Comparison of ENCODE assay signal across 8 cellular contexts in genomic region chr6:148745926-148746325, GRCh38. TPM values are rescaled to one million over a fixed set of nuclear protein-coding genes. Genes with fewer than 3 reads are reported as not detected.
DNase-seq lines count a peak whose midpoint lies in the region; ATAC-seq, FAIRE-seq and TF ChIP-seq lines count a peak whose summit lies in the region.

No MANE protein-coding gene starts in this region.

- TF ChIP-seq POLR2A in right lobe of liver (IDR thresholded peaks at IDR 0.05): no peak
- TF ChIP-seq POLR2A in upper lobe of left lung (IDR thresholded peaks at IDR 0.05): no peak

- 10% methylated on average over 5 of the region's 6 CpGs for WGBS in right lobe of liver (ENCODE audit: insufficient coverage, low coverage, low lambda C conversion rate, missing lambda C conversion rate)
- 23 to 24% methylated on average over 5 to 6 of the region's 6 CpGs for WGBS in upper lobe of left lung, 2 donors

- peak overlapping the region; percentile 82 for H3K9ac ChIP-seq in astrocyte (ENCODE audit: low read length)

- H3K27ac Mint-ChIP-seq in activated T-cell treated with anti-CD3 and anti-CD28 coated beads, Interleukin-2, amount 50 U/mL, for 72 hours: peak overlapping the region; percentile 83
- no peak overlapping the region for H3K27ac Mint-ChIP-seq in astrocyte (ENCODE audit: unreplicated experiment)

- no peaks in the 10 kb centered on the region for H3K27me3 ChIP-seq in astrocyte (ENCODE audit: insufficient read depth, low read length)
- H3K27me3 ChIP-seq in right lobe of liver: peaks cover 0 to 6% of the 10 kb centered on the region in 2 donors
- peaks cover 0 to 15% (median 3%) of the 10 kb centered on the region in 4 donors for H3K27me3 ChIP-seq in upper lobe of left lung

- no peaks in the 10 kb centered on the region for H3K9me3 ChIP-seq in astrocyte (ENCODE audit: insufficient read depth, low read depth, low read length)
- no peaks in the 10 kb centered on the region for H3K9me3 ChIP-seq in right lobe of liver
- no peaks in the 10 kb centered on the region for H3K9me3 ChIP-seq in upper lobe of left lung

- H3K4me3 ChIP-seq in astrocyte (ENCODE audit: insufficient read depth, low read depth, low read length) (peak overlapping the region; percentile 65), right lobe of liver (peak overlapping the region; percentile 44 to 55 (median 45)), upper lobe of left lung (peak overlapping the region; percentile 31 to 86 (median 66))

- peak overlapping the region; percentile 90 for H3K4me2 ChIP-seq in astrocyte (ENCODE audit: low read length)

- DNase-seq in activated T-cell treated with anti-CD3 and anti-CD28 coated beads, Interleukin-2, amount 50 U/mL, for 72 hours: no peak
- no peak for DNase-seq in activated T-cell treated with anti-CD3 and anti-CD28 coated beads, Interleukin-2, amount 50 U/mL, for 1 hour
- no peak for DNase-seq in astrocyte (ENCODE audit: low read depth)
- no peak for DNase-seq in right lobe of liver
- DNase-seq in upper lobe of left lung: no peak
- no peak for DNase-seq in NCI-H2107 treated with DMSO at 0.1 percent for 48 hours (lab: John Stamatoyannopoulos, UW; ENCODE audit: unreplicated experiment)
- DNase-seq in superior temporal gyrus (ENCODE audit: extremely low spot score): no peak

- ATAC-seq in activated T-cell treated with anti-CD3 and anti-CD28 coated beads, Interleukin-2, amount 50 U/mL, for 72 hours (replicated peaks in 1 of 2): no peak
- ATAC-seq in right lobe of liver: no peak
- ATAC-seq in upper lobe of left lung (ENCODE audit: low FRiP score in 2 of 2): no peak
- no peak for ATAC-seq in HG02852 (IDR thresholded peaks at IDR 0.05; ENCODE audit: unreplicated experiment)

- TF ChIP-seq EP300 in upper lobe of left lung (IDR thresholded peaks at IDR 0.05): no peak

- no peak for FAIRE-seq in astrocyte (lab: Jason Lieb, UNC)

- peak overlapping the region; percentile 79 for H2AFZ ChIP-seq in astrocyte (ENCODE audit: low read depth, low read length)

- H3K4me1 Mint-ChIP-seq in activated T-cell treated with anti-CD3 and anti-CD28 coated beads, Interleukin-2, amount 50 U/mL, for 72 hours (ENCODE audit: low read depth): peaks cover 32% of the 10 kb centered on the region
- H3K4me1 Mint-ChIP-seq in astrocyte (ENCODE audit: low read depth, unreplicated experiment): peaks cover 9% of the 10 kb centered on the region

- peaks cover 63% of the 10 kb centered on the region for H3K27me3 Mint-ChIP-seq in activated T-cell treated with anti-CD3 and anti-CD28 coated beads, Interleukin-2, amount 50 U/mL, for 72 hours (ENCODE audit: low read depth)
- H3K27me3 Mint-ChIP-seq in astrocyte (ENCODE audit: low read depth, unreplicated experiment): peaks cover 8% of the 10 kb centered on the region

- H3K79me2 ChIP-seq in astrocyte (ENCODE audit: insufficient read depth, low read length): peaks cover 28% of the 10 kb centered on the region

- H3K4me1 ChIP-seq in astrocyte (ENCODE audit: insufficient read depth, low read length) (peaks cover 14% of the 10 kb centered on the region), right lobe of liver (peaks cover 0 to 14% (median 2%) of the 10 kb centered on the region in 4 donors), upper lobe of left lung (peaks cover 21 to 37% (median 27%) of the 10 kb centered on the region in 4 donors)

- intact Hi-C loops in right lobe of liver (cut with DNase I): loop anchor here in 1 of 2 donors (10.0 kb wide), 1 partner anchor 209 kb away; no protein-coding TSS in a partner anchor

- TF ChIP-seq CTCF in astrocyte (IDR thresholded peaks at IDR 0.05; ENCODE audit: insufficient read depth, low read depth, low read length) (no peak), right lobe of liver (IDR thresholded peaks at IDR 0.05) (no peak), upper lobe of left lung (IDR thresholded peaks at IDR 0.05) (no peak)

- no peaks in the 10 kb centered on the region for H3K9me3 Mint-ChIP-seq in activated T-cell treated with anti-CD3 and anti-CD28 coated beads, Interleukin-2, amount 50 U/mL, for 72 hours
- H3K9me3 Mint-ChIP-seq in astrocyte (ENCODE audit: unreplicated experiment): peaks cover 2% of the 10 kb centered on the region

- peak overlapping the region; percentile 64 for H3K27ac ChIP-seq in astrocyte (ENCODE audit: low read depth, low read length)
- H3K27ac ChIP-seq in right lobe of liver: no peak overlapping the region
- H3K27ac ChIP-seq in upper lobe of left lung: peak overlapping the region; percentile 70 to 88 (median 76)

- H3K36me3 ChIP-seq in astrocyte (ENCODE audit: insufficient read depth, low read length): no peaks in the 10 kb centered on the region
- no peaks in the 10 kb centered on the region for H3K36me3 ChIP-seq in right lobe of liver
- H3K36me3 ChIP-seq in upper lobe of left lung: no peaks in the 10 kb centered on the region

- peak overlapping the region; percentile 97 to 98 for H3K4me3 Mint-ChIP-seq in activated T-cell treated with anti-CD3 and anti-CD28 coated beads, Interleukin-2, amount 50 U/mL, for 72 hours
- H3K4me3 Mint-ChIP-seq in astrocyte (ENCODE audit: unreplicated experiment): peak overlapping the region; percentile 91

- H4K20me1 ChIP-seq in astrocyte (ENCODE audit: insufficient read depth, low read length): peaks cover 27% of the 10 kb centered on the region

- peaks cover 2% of the 10 kb centered on the region in 2 donors for H3K36me3 Mint-ChIP-seq in activated T-cell treated with anti-CD3 and anti-CD28 coated beads, Interleukin-2, amount 50 U/mL, for 72 hours (ENCODE audit: insufficient read depth in 2 of 2)
- H3K36me3 Mint-ChIP-seq in astrocyte (ENCODE audit: low read depth, unreplicated experiment): no peaks in the 10 kb centered on the region

RNA-seq across cellular contexts. Expression of gene UST, which starts 0.9 kb away (rescaled TPM):
- 1 to 10 TPM; 1.6 to 3.7 TPM for total RNA-seq in activated T-cell treated with anti-CD3 and anti-CD28 coated beads, Interleukin-2, amount 50 U/mL, for 72 hours
- total RNA-seq in astrocyte (15.3 and 18.0 TPM in 2 replicates), right lobe of liver (1 to 10 TPM in 3 of 6 experiments, under 1 TPM in 3; 0.44 to 1.9 (median 0.91) TPM), upper lobe of left lung (10 to 100 TPM; 10.2 to 21.6 (median 14.2) TPM)

Comparison
In these comparisons a context has a peak if more than half of its experiments do, and no peak if none do; other contexts are left out.
1. H3K27ac ChIP-seq: peak in astrocyte (single experiment) and upper lobe of left lung (4 of 4); none in right lobe of liver (0 of 3).
2. Peak in every context shown above with its lines, with median percentiles within 50 percentile points of each other: H3K4me3 ChIP-seq.